9 cellular contexts compared by ENCODE assay signal in genomic region chr6:134288538-134289203, GRCh38. TPM values are rescaled to one million over a fixed set of nuclear protein-coding genes. Genes with fewer than 3 reads are reported as not detected.
DNase-seq lines count a peak whose midpoint lies in the region; ATAC-seq and TF ChIP-seq lines count a peak whose summit lies in the region.
"Had no signal": no experiment of that assay in that cellular context is flagged by ENCODE, and none has a peak within 500 bp of the region (broad histone marks: within the 10 kb centered on the region; RNA-seq: fewer than 3 reads in every experiment).

No MANE protein-coding gene starts in this region.

- no peaks in the 10 kb centered on the region for H3K36me3 ChIP-seq in Panc1 (ENCODE audit: control insufficient read depth, insufficient read depth, low read length)

- no peaks in the 10 kb centered on the region for H3K9me3 ChIP-seq in Panc1 (ENCODE audit: control insufficient read depth, insufficient read depth, low read depth, low read length)

- ATAC-seq in HG02678 (IDR thresholded peaks at IDR 0.05; ENCODE audit: unreplicated experiment) (peak; percentile 68), Panc1 (0 out of 2 replicates have a peak, but pooled peaks have one; percentile 45)

- intact Hi-C loops in Panc1 (cut with micrococcal nuclease; ENCODE audit: unreplicated experiment), result no loop called here

- TF ChIP-seq CTCF in Panc1 (IDR thresholded peaks at IDR 0.05), result no peak

- no peak overlapping the region for H3K27ac ChIP-seq in Panc1 (ENCODE audit: low read length)
- H3K27ac ChIP-seq: 22Rv1 had no signal

- CTCF ChIA-PET in Panc1 (lab: Charles Lee), result no interaction called here

- H3K4me3 ChIP-seq in Panc1 (ENCODE audit: low read depth in 2 of 2, low read length in 2 of 2), result no peak overlapping the region

- BruUV-seq in Panc1 (replicated peaks; lab: Mats Ljungman, UMichigan), result no TSS peak

- H3K4me1 ChIP-seq in Panc1 (ENCODE audit: control insufficient read depth, insufficient read depth, low read length), result no peaks in the 10 kb centered on the region

- POLR2A ChIA-PET in Panc1 (lab: Charles Lee), result no interaction called here

- DNase-seq in DMS153 (lab: John Stamatoyannopoulos, UW), result peak; percentile 37
- DNase-seq in DMS153 treated with DMSO at 0.1 percent for 48 hours (lab: John Stamatoyannopoulos, UW; ENCODE audit: unreplicated experiment), result no peak
- DNase-seq in Panc1 (ENCODE audit: low read depth, low spot score), result peak; percentile 27
- peak; percentile 58 for DNase-seq in dedifferentiated amniotic fluid mesenchymal stem cell (ENCODE audit: extremely low spot score)
- peak; percentile 58 for DNase-seq in renal cortical epithelial cell (ENCODE audit: low read depth)
- DNase-seq in ecto neural progenitor cell (ENCODE audit: low spot score), result no peak
- no peak for DNase-seq in HK-2 (ENCODE audit: unreplicated experiment)

- in situ Hi-C loops in Panc1 (cut with HindIII; ENCODE audit: low pct_unique_long_range_greater_than_20kb, low sequenced_read_pairs), result no loop called here

- no peaks in the 10 kb centered on the region for H3K27me3 ChIP-seq in Panc1 (ENCODE audit: control insufficient read depth, insufficient read depth, low read length)

RNA-seq across cellular contexts. Expression of gene SGK1, which starts 29.2 kb away (rescaled TPM):
- total RNA-seq in Panc1 (2021; ENCODE audit: unreplicated experiment), result 7.5 TPM
- 4.2 TPM for polyA plus RNA-seq in Panc1 (2012; ENCODE audit: insufficient read length)
- total RNA-seq in renal cortical epithelial cell, result 77.6 and 560 TPM in 2 replicates

Comparison
In these comparisons a context has a peak if more than half of its experiments do, and no peak if none do; other contexts are left out.
1. DNase-seq: peak in DMS153 (single experiment), Panc1 (single experiment), dedifferentiated amniotic fluid mesenchymal stem cell (single experiment) and renal cortical epithelial cell (single experiment); none in DMS153 treated with DMSO at 0.1 percent for 48 hours (single experiment), ecto neural progenitor cell (single experiment) and HK-2 (single experiment).